18 cellular contexts compared by ENCODE assay signal in genomic region chrX:144219035-144219434, GRCh38.
A peak's percentile ranks its signal among the peaks of the same experiment; 100 is the strongest.
DNase-seq lines count a peak whose midpoint lies in the region; ATAC-seq, FAIRE-seq and TF ChIP-seq lines count a peak whose summit lies in the region.
"Had no signal": no experiment of that assay in that cellular context is flagged by ENCODE, and none has a peak within 500 bp of the region (broad histone marks: within the 10 kb centered on the region; RNA-seq: fewer than 3 reads in every experiment).

No MANE protein-coding gene starts in this region.

- ATAC-seq in GM18867 (IDR thresholded peaks at IDR 0.05; ENCODE audit: unreplicated experiment) = no peak

- H3K36me3 ChIP-seq in DOHH2 (ENCODE audit: control insufficient read depth, low read length) (no peaks in the 10 kb centered on the region), keratinocyte (ENCODE audit: control insufficient read depth in 2 of 2, extremely low read depth in 1 of 2, insufficient read depth in 2 of 2, low read length in 2 of 2) (no peaks in the 10 kb centered on the region), tibial artery (no peaks in the 10 kb centered on the region)

- FAIRE-seq in RCC 7860 (lab: Jason Lieb, UNC) (no peak), keratinocyte (lab: Jason Lieb, UNC) (no peak)
- FAIRE-seq: islet of Langerhans had no signal

- no peaks in the 10 kb centered on the region for H4K20me1 ChIP-seq in DOHH2 (ENCODE audit: control insufficient read depth, insufficient read depth, low read depth, low read length)
- H4K20me1 ChIP-seq in keratinocyte (ENCODE audit: control insufficient read depth, extremely low read depth, insufficient read depth, low read length) = no peaks in the 10 kb centered on the region

- H3K27ac ChIP-seq in 22Rv1 = no peak overlapping the region
- H3K27ac ChIP-seq in DOHH2 (ENCODE audit: low read depth, low read length) = no peak overlapping the region
- H3K27ac ChIP-seq in keratinocyte (ENCODE audit: control insufficient read depth, insufficient read depth, low read length) = no peak overlapping the region
- H3K27ac ChIP-seq in tibial artery = no peak overlapping the region
- H3K27ac ChIP-seq: testis had no signal

- dilution Hi-C loops in keratinocyte (cut with MboI; ENCODE audit: extremely low pct_ligation_motif_present, low sequenced_read_pairs) = no loop called here

- intact Hi-C loops in tibial artery (cut with DNase I; ENCODE audit: low total_unique reads) = no loop called here

- DNase-seq in RCC 7860 (ENCODE audit: low spot score) = peak; percentile 16
- no peak for DNase-seq in keratinocyte (ENCODE audit: low read depth, low spot score)
- DNase-seq in NK-92 treated with Interleukin-12 subunit alpha and Interleukin-12 subunit beta, amount 100 ng/mL, for 24 hours (lab: John Stamatoyannopoulos, UW) = no peak
- DNase-seq in activated T-cell treated with anti-CD3 and anti-CD28 coated beads, Interleukin-2, amount 50 U/mL, for 48 hours = no peak
- no peak for DNase-seq in tibial artery
- DNase-seq: activated CD4-positive, alpha-beta T cell treated with anti-CD3 and anti-CD28 coated beads for 1 hour; activated naive CD8-positive, alpha-beta T cell treated with anti-CD3 and anti-CD28 coated beads, Interleukin-2, amount 10 ng/mL, durations not matched to agents 7 days and 5 days; activated T-cell treated with anti-CD3 and anti-CD28 coated beads for 4 hours; cerebellar nuclear complex; DMS79; naive B cell; NCI-H2029; T-helper 1 cell; testis had no signal

- no peak overlapping the region for H3K9ac ChIP-seq in keratinocyte (ENCODE audit: control insufficient read depth, extremely low read depth, insufficient read depth, low read length)

- H3K4me2 ChIP-seq in DOHH2 (ENCODE audit: low read length) (no peak overlapping the region), keratinocyte (ENCODE audit: control insufficient read depth, extremely low read depth, insufficient read depth, low read depth, low read length) (no peak overlapping the region)

- no peak overlapping the region for H3K4me3 ChIP-seq in DOHH2 (ENCODE audit: low read length)
- H3K4me3 ChIP-seq in keratinocyte (ENCODE audit: control insufficient read depth in 2 of 3, extremely low read depth in 1 of 3, insufficient read depth in 2 of 3, low read depth in 1 of 3, low read length in 3 of 3) = no peak overlapping the region
- H3K4me3 ChIP-seq in tibial artery = no peak overlapping the region
- H3K4me3 ChIP-seq: testis had no signal

- H3K79me2 ChIP-seq in DOHH2 (ENCODE audit: control insufficient read depth, low read length) (no peaks in the 10 kb centered on the region), keratinocyte (ENCODE audit: control insufficient read depth, insufficient read depth, low read length) (no peaks in the 10 kb centered on the region)

- H2AFZ ChIP-seq in keratinocyte (ENCODE audit: control insufficient read depth, low read length) = no peak overlapping the region

- no peaks in the 10 kb centered on the region; the same call in 1 of the 2 replicates for H3K9me3 ChIP-seq in DOHH2 (ENCODE audit: control insufficient read depth, insufficient read depth, low read length)
- H3K9me3 ChIP-seq in keratinocyte (ENCODE audit: control insufficient read depth, low read depth, low read length) = no peaks in the 10 kb centered on the region
- no peaks in the 10 kb centered on the region for H3K9me3 ChIP-seq in tibial artery
- H3K9me3 ChIP-seq: testis had no signal

- no peaks in the 10 kb centered on the region for H3K9me1 ChIP-seq in keratinocyte (ENCODE audit: control insufficient read depth, extremely low read depth, insufficient read depth, low read length)

- TF ChIP-seq CTCF in 22Rv1 (IDR thresholded peaks at IDR 0.05) (peak; percentile 30), DOHH2 (IDR thresholded peaks at IDR 0.05; ENCODE audit: low read depth, low read length, poor library complexity, severe bottlenecking) (peak; percentile 26), keratinocyte (optimal IDR thresholded peaks at IDR 0.05 in 1 of 3, IDR thresholded peaks at IDR 0.05 in 1 of 3, conservative IDR thresholded peaks at IDR 0.05 in 1 of 3; ENCODE audit: extremely low read depth in 1 of 3, insufficient read depth in 2 of 3, low read length in 3 of 3) (peak; percentile 12 to 60 (median 24)), tibial artery (IDR thresholded peaks at IDR 0.05) (no peak)

- H3F3A ChIP-seq in DOHH2 (ENCODE audit: control insufficient read depth, insufficient read depth) = no peaks in the 10 kb centered on the region

- H3K27me3 ChIP-seq in DOHH2 (ENCODE audit: control insufficient read depth, low read length) = no peaks in the 10 kb centered on the region
- no peaks in the 10 kb centered on the region for H3K27me3 ChIP-seq in keratinocyte (ENCODE audit: control insufficient read depth, extremely low read depth, insufficient read depth, low read length)
- H3K27me3 ChIP-seq in tibial artery = no peaks in the 10 kb centered on the region
- H3K27me3 ChIP-seq: testis had no signal

- H3K9me2 ChIP-seq in DOHH2 (replicated peaks; ENCODE audit: control insufficient read depth, low read length) = no peaks in the 10 kb centered on the region

- peaks cover 16% of the 10 kb centered on the region for H3K4me1 ChIP-seq in DOHH2 (ENCODE audit: control insufficient read depth, low read length)
- no peaks in the 10 kb centered on the region for H3K4me1 ChIP-seq in keratinocyte (ENCODE audit: control insufficient read depth, extremely low read depth, insufficient read depth, low read length)
- no peaks in the 10 kb centered on the region for H3K4me1 ChIP-seq in tibial artery
- H3K4me1 ChIP-seq: testis had no signal

Comparison
In these comparisons a context has a peak if more than half of its experiments do, and no peak if none do; other contexts are left out.
1. CTCF ChIP-seq: peak in 22Rv1 (single experiment), DOHH2 (single experiment) and keratinocyte (3 of 3); none in tibial artery (0 of 2).